ENCODE assay signal across 21 cellular contexts in the genomic region with DNA sequence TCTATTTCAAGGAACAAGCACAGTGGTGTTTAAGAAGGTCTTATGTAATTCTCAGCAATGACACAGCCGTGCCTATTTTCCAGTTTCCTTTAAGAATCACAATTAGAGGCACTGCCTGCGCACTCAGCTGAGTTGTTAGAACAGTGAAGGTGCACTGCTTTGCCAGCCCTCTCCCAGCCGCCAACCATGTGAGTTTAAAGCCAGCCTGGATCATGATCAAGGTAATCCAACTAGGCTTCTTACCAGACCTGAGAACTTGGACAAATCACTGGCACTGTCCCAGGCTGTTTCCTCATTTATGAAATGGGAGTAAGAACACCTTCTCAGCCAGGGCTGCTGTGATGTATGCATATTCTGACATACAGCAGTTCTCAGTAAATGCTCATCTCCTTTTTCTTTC.
DNase-seq lines count a peak whose midpoint lies in the region; ATAC-seq and TF ChIP-seq lines count a peak whose summit lies in the region.
"Had no signal": no experiment of that assay in that cellular context is flagged by ENCODE, and none has a peak within 500 bp of the region (broad histone marks: within the 10 kb centered on the region; RNA-seq: fewer than 3 reads in every experiment).

No MANE protein-coding gene starts in this region.

- H4K12ac ChIP-seq in trophoblast cell (ENCODE audit: low read depth, low read length): no peak overlapping the region

- H2BK12ac ChIP-seq in trophoblast cell (ENCODE audit: low read length): no peak overlapping the region

- no peak overlapping the region for H2BK5ac ChIP-seq in trophoblast cell (ENCODE audit: low read depth, low read length, poor library complexity)

- POLR2A ChIA-PET in A673 (lab: Charles Lee; ENCODE audit: low non-redundant PET): no interaction called here

- H3K27me3 ChIP-seq in stomach: no peaks in the 10 kb centered on the region
- H3K27me3 ChIP-seq in trophoblast cell (ENCODE audit: insufficient read depth, low read length): no peaks in the 10 kb centered on the region
- H3K27me3 ChIP-seq in A673 (replicated peaks; ENCODE audit: insufficient read depth, low read depth, low read length, poor library complexity): no peaks in the 10 kb centered on the region

- H3K4me1 ChIP-seq in stomach (no peaks in the 10 kb centered on the region), trophoblast cell (ENCODE audit: control insufficient read depth in 1 of 2, insufficient read depth in 2 of 2, low read length in 2 of 2) (no peaks in the 10 kb centered on the region), A673 (ENCODE audit: insufficient read depth, low read length, poor library complexity, severe bottlenecking) (no peaks in the 10 kb centered on the region)

- no peak overlapping the region for H3K4ac ChIP-seq in trophoblast cell (ENCODE audit: low read depth, low read length)

- BruUV-seq in A673 (replicated peaks; lab: Mats Ljungman, UMichigan): no TSS peak

- H3K14ac ChIP-seq in trophoblast cell (ENCODE audit: low read length): no peak overlapping the region

- TF ChIP-seq EP300 in stomach (IDR thresholded peaks at IDR 0.05): no peak

- WGBS in stomach, 5 donors: 53 to 63% (median 60%) methylated on average over 3 of the region's 3 CpGs
- no CpG with 5 or more reads among the region's 3 CpGs for WGBS in trophoblast cell (ENCODE audit: extremely low coverage, insufficient coverage, insufficient read length)

- H3K4me3 ChIP-seq in stomach (no peak overlapping the region), trophoblast cell (ENCODE audit: low read depth, low read length) (no peak overlapping the region), A673 (ENCODE audit: low read depth, low read length, poor library complexity, severe bottlenecking) (no peak overlapping the region)

- H3K9me3 ChIP-seq in stomach (no peaks in the 10 kb centered on the region), trophoblast cell (ENCODE audit: insufficient read depth, low read depth, low read length) (no peaks in the 10 kb centered on the region), A673 (ENCODE audit: low read depth, low read length, poor library complexity, severe bottlenecking) (no peaks in the 10 kb centered on the region)
- H3K9me3 ChIP-seq: SK-N-SH had no signal

- no peak overlapping the region for H3K9ac ChIP-seq in trophoblast cell (ENCODE audit: low read length)
- H3K9ac ChIP-seq: SK-N-SH had no signal

- H3K27ac ChIP-seq in stomach (no peak overlapping the region), trophoblast cell (ENCODE audit: low read depth, low read length) (no peak overlapping the region), A673 (ENCODE audit: low read depth, low read length, poor library complexity, severe bottlenecking) (no peak overlapping the region)

- H3K4me2 ChIP-seq in trophoblast cell (ENCODE audit: low read length): no peak overlapping the region
- H3K4me2 ChIP-seq: SK-N-SH had no signal

- DNase-seq in NCI-H82 (lab: John Stamatoyannopoulos, UW): peak; percentile 55
- DNase-seq in NCI-H82 treated with DMSO at 0.1 percent for 48 hours (lab: John Stamatoyannopoulos, UW; ENCODE audit: unreplicated experiment): no peak
- DNase-seq in cerebellar cortex (ENCODE audit: low spot score): peak; percentile 60
- DNase-seq in occipital lobe (lab: John Stamatoyannopoulos, UW): peak; percentile 9
- peak; percentile 63 for DNase-seq in stomach
- DNase-seq in trophoblast cell: no peak
- DNase-seq in A673 (ENCODE audit: low spot score): no peak
- DNase-seq: CD8-positive, alpha-beta memory T cell; DND-41; GDM1; GOT3; Kasumi-1; MM.1S; NCI-H1092; NCI-H1436 treated with DMSO at 0.1 percent for 48 hours; NCI-H2029; OCI-M1; SHP77; SK-N-SH had no signal

- TF ChIP-seq CTCF in stomach (IDR thresholded peaks at IDR 0.05) (no peak), A673 (conservative IDR thresholded peaks at IDR 0.05; ENCODE audit: low read depth, low read length) (no peak)

- intact Hi-C loops in stomach (cut with DNase I; ENCODE audit: low total_unique reads): no loop called here
- intact Hi-C loops in A673 (cut with micrococcal nuclease; ENCODE audit: unreplicated experiment): no loop called here

- H3K18ac ChIP-seq in trophoblast cell (ENCODE audit: low read length): no peak overlapping the region

- H2BK120ac ChIP-seq in trophoblast cell (ENCODE audit: insufficient read depth, low read length, poor library complexity): no peak overlapping the region

- no peak overlapping the region for H3K23ac ChIP-seq in trophoblast cell (ENCODE audit: low read length)

- H3K79me1 ChIP-seq in trophoblast cell (ENCODE audit: low read length): no peaks in the 10 kb centered on the region

- no peak for TF ChIP-seq POLR2A in stomach (IDR thresholded peaks at IDR 0.05)

- no peak overlapping the region for H2AK5ac ChIP-seq in trophoblast cell (ENCODE audit: low read length)

- CTCF ChIA-PET in A673 (lab: Charles Lee): no interaction called here

- no peaks in the 10 kb centered on the region for H3K79me2 ChIP-seq in trophoblast cell (ENCODE audit: control insufficient read depth, insufficient read depth, low read length, poor library complexity)

- H4K8ac ChIP-seq in trophoblast cell (ENCODE audit: low read depth, low read length): no peak overlapping the region

- H4K91ac ChIP-seq in trophoblast cell (ENCODE audit: low read depth, low read length): no peak overlapping the region

- no peak for ATAC-seq in esophagus mucosa
- ATAC-seq: HCT116 had no signal

- H2AFZ ChIP-seq in trophoblast cell (ENCODE audit: insufficient read depth, low read length, poor library complexity): no peak overlapping the region

- H3K36me3 ChIP-seq in stomach (no peaks in the 10 kb centered on the region), trophoblast cell (ENCODE audit: control insufficient read depth in 1 of 2, insufficient read depth in 2 of 2, low read length in 2 of 2) (no peaks in the 10 kb centered on the region), A673 (ENCODE audit: insufficient read depth, low read length, poor library complexity, severe bottlenecking) (no peaks in the 10 kb centered on the region)

Comparison
In these comparisons a context has a peak if more than half of its experiments do, and no peak if none do; other contexts are left out.
1. DNase-seq: peak in NCI-H82 (single experiment), cerebellar cortex (single experiment), occipital lobe (single experiment) and stomach (single experiment); none in NCI-H82 treated with DMSO at 0.1 percent for 48 hours (single experiment), trophoblast cell (0 of 2) and A673 (single experiment).